8 cellular contexts compared by ENCODE assay signal in the genomic region with DNA sequence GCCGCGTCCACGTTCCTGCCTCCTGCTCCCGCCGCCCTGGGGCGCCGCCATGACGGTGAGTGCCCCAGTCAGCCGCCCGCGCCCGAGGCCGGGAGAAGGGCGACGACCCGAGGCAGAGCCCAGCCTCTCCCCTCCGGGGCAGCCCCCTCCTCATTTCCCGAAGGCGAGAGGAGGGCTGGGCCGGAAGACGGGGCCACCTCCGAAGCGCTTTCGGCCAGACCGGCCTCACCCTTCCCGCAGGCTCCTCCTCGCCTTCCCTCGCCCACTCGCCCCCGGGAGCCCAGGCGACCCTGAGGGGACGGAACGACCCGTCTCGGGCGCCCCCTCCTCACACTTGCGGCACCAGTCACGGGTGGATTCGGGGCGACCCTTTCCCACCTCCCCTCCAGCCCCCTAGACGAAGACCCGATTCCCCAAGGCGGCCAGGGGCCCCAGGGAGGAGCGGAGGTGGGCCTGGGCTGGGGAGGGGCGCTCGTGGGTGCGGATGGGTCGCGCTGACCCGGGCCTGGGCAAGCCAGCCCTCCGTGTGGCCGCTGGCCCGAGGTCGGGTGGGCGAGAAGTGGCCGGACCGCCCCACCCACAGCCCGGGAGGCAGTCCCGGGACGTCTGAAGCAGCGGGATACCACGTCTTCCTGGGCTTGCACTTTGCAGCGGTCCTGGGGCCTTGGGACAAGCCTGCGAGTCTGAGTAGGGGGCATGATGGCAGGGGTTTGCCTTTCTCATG. TPM values are rescaled to one million over a fixed set of nuclear protein-coding genes. Genes with fewer than 3 reads are reported as not detected.
A peak's percentile ranks its signal among the peaks of the same experiment; 100 is the strongest.
DNase-seq lines count a peak whose midpoint lies in the region; TF ChIP-seq lines count a peak whose summit lies in the region.

No MANE protein-coding gene starts in this region.

- H3K79me1 ChIP-seq in H9 (ENCODE audit: insufficient read depth, low read depth, low read length, poor library complexity, severe bottlenecking), result no peaks in the 10 kb centered on the region

- CTCF ChIA-PET in Calu3 (lab: Charles Lee), result interaction anchor here (0.7 kb wide), 2 partner anchors 103 to 104 kb away, joined by 3 to 9 read pairs; no protein-coding TSS in a partner anchor

- no peak overlapping the region for H4K8ac ChIP-seq in H9 (replicated peaks; ENCODE audit: insufficient read length, low read depth, low read length)

- no TSS peak for BruUV-seq in Calu3 (replicated peaks; lab: Mats Ljungman, UMichigan)

- H3K27ac Mint-ChIP-seq in Calu3 (ENCODE audit: unreplicated experiment), result peak overlapping the region; percentile 75
- no peak overlapping the region for H3K27ac Mint-ChIP-seq in H9
- H3K27ac Mint-ChIP-seq in dendritic cell treated with granulocyte-macrophage colony-stimulating factor and Interleukin-4, amounts not matched to agents 40 ng/mL and 50 ng/mL, for 4 days, result peak overlapping the region; percentile 81

- H3K4me1 Mint-ChIP-seq in Calu3 (ENCODE audit: low read depth, unreplicated experiment) (peaks cover 66% of the 10 kb centered on the region), H9 (peaks cover 23 to 34% of the 10 kb centered on the region in 2 experiments)
- H3K4me1 Mint-ChIP-seq in dendritic cell treated with granulocyte-macrophage colony-stimulating factor and Interleukin-4, amounts not matched to agents 40 ng/mL and 50 ng/mL, for 4 days (ENCODE audit: low read depth), result peaks cover 75% of the 10 kb centered on the region

- no peaks in the 10 kb centered on the region for H3K9me3 Mint-ChIP-seq in Calu3 (ENCODE audit: low read depth, unreplicated experiment)
- H3K9me3 Mint-ChIP-seq in H9, result no peaks in the 10 kb centered on the region
- no peaks in the 10 kb centered on the region for H3K9me3 Mint-ChIP-seq in dendritic cell treated with granulocyte-macrophage colony-stimulating factor and Interleukin-4, amounts not matched to agents 40 ng/mL and 50 ng/mL, for 4 days

- H3K27me3 Mint-ChIP-seq in Calu3 (ENCODE audit: unreplicated experiment) (no peaks in the 10 kb centered on the region), H9 (ENCODE audit: low read depth) (peaks cover 22% of the 10 kb centered on the region)
- no peaks in the 10 kb centered on the region for H3K27me3 Mint-ChIP-seq in dendritic cell treated with granulocyte-macrophage colony-stimulating factor and Interleukin-4, amounts not matched to agents 40 ng/mL and 50 ng/mL, for 4 days

- H3K4ac ChIP-seq in H9 (ENCODE audit: low read depth, low read length), result no peak overlapping the region

- peak overlapping the region; percentile 69 for H3K4me2 ChIP-seq in H9 (ENCODE audit: insufficient read depth, insufficient read length, low read length)

- H2BK20ac ChIP-seq in H9 (ENCODE audit: low read depth, low read length, poor library complexity, severe bottlenecking), result no peak overlapping the region

- H2BK12ac ChIP-seq in H9 (ENCODE audit: insufficient read length, low read depth, low read length), result no peak overlapping the region

- no peaks in the 10 kb centered on the region for H3K4me1 ChIP-seq in H9 (ENCODE audit: insufficient read depth, low read length)
- H3K4me1 ChIP-seq in SJCRH30, result peaks cover 20% of the 10 kb centered on the region

- H3K79me2 ChIP-seq in H9 (ENCODE audit: insufficient read depth, low read length), result no peaks in the 10 kb centered on the region

- H2AK5ac ChIP-seq in H9 (ENCODE audit: insufficient read length, low read length), result no peak overlapping the region

- intact Hi-C loops in Calu3 (cut with micrococcal nuclease; ENCODE audit: unreplicated experiment), result no loop called here
- intact Hi-C loops in dendritic cell treated with granulocyte-macrophage colony-stimulating factor and Interleukin-4, amounts not matched to agents 40 ng/mL and 50 ng/mL, for 4 days (cut with micrococcal nuclease), result no loop called here

- DNase-seq in Calu3 (no peak), H9 (no peak), SJCRH30 (no peak), myocyte (ENCODE audit: low read depth) (peak; percentile 13), OCI-M2 (lab: John Stamatoyannopoulos, UW; ENCODE audit: unreplicated experiment) (no peak), cerebellar cortex (ENCODE audit: low spot score) (no peak), activated gamma-delta T cell (lab: John Stamatoyannopoulos, UW) (no peak)

- no peak overlapping the region for H3K23ac ChIP-seq in H9 (ENCODE audit: insufficient read length, low read depth, low read length)

- H2BK5ac ChIP-seq in H9 (ENCODE audit: insufficient read length, low read length), result no peak overlapping the region

- no peaks in the 10 kb centered on the region for H3K9me3 ChIP-seq in H9 (ENCODE audit: control insufficient read depth, low read depth, low read length)
- no peaks in the 10 kb centered on the region for H3K9me3 ChIP-seq in SJCRH30 (replicated peaks)

- peaks cover 8% of the 10 kb centered on the region for H3K23me2 ChIP-seq in H9 (ENCODE audit: insufficient read length, low read depth, low read length, poor library complexity, severe bottlenecking)

- H3K56ac ChIP-seq in H9 (ENCODE audit: insufficient read length, low read depth, low read length), result no peak overlapping the region

- no peak overlapping the region for H4K91ac ChIP-seq in H9 (ENCODE audit: insufficient read length, low read depth, low read length)

- peak overlapping the region; percentile 98 for H3K4me3 ChIP-seq in SJCRH30

- H2BK120ac ChIP-seq in H9 (ENCODE audit: low read depth, low read length, poor library complexity, severe bottlenecking), result no peak overlapping the region

- H3K4me3 Mint-ChIP-seq in Calu3 (ENCODE audit: low read depth, unreplicated experiment), result peak overlapping the region; percentile 87
- H3K4me3 Mint-ChIP-seq in H9, result peak overlapping the region; percentile 75 to 90
- H3K4me3 Mint-ChIP-seq in dendritic cell treated with granulocyte-macrophage colony-stimulating factor and Interleukin-4, amounts not matched to agents 40 ng/mL and 50 ng/mL, for 4 days, result peak overlapping the region; percentile 84

- no peak overlapping the region for H4K5ac ChIP-seq in H9 (ENCODE audit: insufficient read length, low read depth, low read length)

- no peaks in the 10 kb centered on the region for H4K20me1 ChIP-seq in H9 (ENCODE audit: control insufficient read depth, insufficient read depth, insufficient read length)

- H2BK15ac ChIP-seq in H9 (ENCODE audit: low read depth, low read length), result no peak overlapping the region

- H3K9ac ChIP-seq in H9 (ENCODE audit: extremely low read depth, insufficient read length, low read length), result peak overlapping the region; percentile 60

- H3K18ac ChIP-seq in H9 (ENCODE audit: insufficient read length, low read depth, low read length), result peak overlapping the region; percentile 63

- H3K27ac ChIP-seq in H9 (ENCODE audit: insufficient read length, low read depth, low read length) (no peak overlapping the region), SJCRH30 (peak overlapping the region; percentile 85)

- peaks cover 68% of the 10 kb centered on the region for H3K36me3 Mint-ChIP-seq in Calu3 (ENCODE audit: insufficient read depth, unreplicated experiment)
- H3K36me3 Mint-ChIP-seq in H9 (ENCODE audit: insufficient read depth in 1 of 3, low read depth in 3 of 3), result peaks cover 3 to 21% (median 19%) of the 10 kb centered on the region in 3 experiments; a peak in 5 of 7 replicates
- peaks cover 26% of the 10 kb centered on the region for H3K36me3 Mint-ChIP-seq in dendritic cell treated with granulocyte-macrophage colony-stimulating factor and Interleukin-4, amounts not matched to agents 40 ng/mL and 50 ng/mL, for 4 days (ENCODE audit: low read depth)

- no CpG with 5 or more reads among the region's 64 CpGs for WGBS in H9 (ENCODE audit: extremely low coverage, insufficient read length, low lambda C conversion rate)

- H3T11ph ChIP-seq in H9 (ENCODE audit: low read length), result no peak overlapping the region

- TF ChIP-seq CTCF in Calu3 (IDR thresholded peaks at IDR 0.05; ENCODE audit: unreplicated experiment) (no peak), H9 (conservative IDR thresholded peaks at IDR 0.05) (no peak)

- H3K27me3 ChIP-seq in H9 (ENCODE audit: insufficient read depth, low read length) (peaks cover 6% of the 10 kb centered on the region; the same call in 1 of the 2 replicates), SJCRH30 (no peaks in the 10 kb centered on the region)

- peaks cover 2% of the 10 kb centered on the region; the same call in 1 of the 2 replicates for H3K36me3 ChIP-seq in SJCRH30

- no peak overlapping the region for H2AFZ ChIP-seq in H9 (ENCODE audit: low read length)

- H3K14ac ChIP-seq in H9 (ENCODE audit: insufficient read depth, low read length), result peak overlapping the region; percentile 80

RNA-seq across cellular contexts. Expression of gene TRIOBP, which starts 49.7 kb away (rescaled TPM):
- 85.3 and 86.5 TPM in 2 replicates for total RNA-seq in Calu3 (2022)
- 50.8 and 52.7 TPM in 2 replicates for total RNA-seq in H9 (2021)
- total RNA-seq in SJCRH30 (2014; rRNA removed; shearing (Covaris generic)), result 16.8 and 17.0 TPM in 2 replicates
- total RNA-seq in myocyte, result 26.6 and 33.0 TPM in 2 replicates
- 69.5 TPM for polyA plus RNA-seq in myocyte (2012)

Comparison
In these comparisons a context has a peak if more than half of its experiments do, and no peak if none do; other contexts are left out.
1. H3K27ac Mint-ChIP-seq: peak in Calu3 (single experiment) and dendritic cell treated with granulocyte-macrophage colony-stimulating factor and Interleukin-4, amounts not matched to agents 40 ng/mL and 50 ng/mL, for 4 days (single experiment); none in H9 (0 of 3).
2. Peak in every context shown above with its lines, with median percentiles within 50 percentile points of each other: H3K4me3 Mint-ChIP-seq.